In genomic region chr3:42652251-42652610, GRCh38 we compare ENCODE assay signal across 9 cellular contexts. TPM values are rescaled to one million over a fixed set of nuclear protein-coding genes. Genes with fewer than 3 reads are reported as not detected.
DNase-seq lines count a peak whose midpoint lies in the region; ATAC-seq, FAIRE-seq and TF ChIP-seq lines count a peak whose summit lies in the region.
"Had no signal": no experiment of that assay in that cellular context is flagged by ENCODE, and none has a peak within 500 bp of the region (broad histone marks: within the 10 kb centered on the region; RNA-seq: fewer than 3 reads in every experiment).

No MANE protein-coding gene starts in this region.

- no peaks in the 10 kb centered on the region for H3K27me3 ChIP-seq in right atrium auricular region
- no peaks in the 10 kb centered on the region for H3K27me3 ChIP-seq in foreskin keratinocyte
- H3K27me3 ChIP-seq in vagina = no peaks in the 10 kb centered on the region

- TF ChIP-seq POLR2A in vagina (IDR thresholded peaks at IDR 0.05) = no peak

- peak overlapping the region; percentile 95 to 99 for H3K27ac ChIP-seq in right atrium auricular region
- H3K27ac ChIP-seq in foreskin keratinocyte = no peak overlapping the region
- H3K27ac ChIP-seq in vagina = peak overlapping the region; percentile 96

- H3K4me1 ChIP-seq in right atrium auricular region (peaks cover 0 to 68% of the 10 kb centered on the region in 2 donors), foreskin keratinocyte (peaks cover 11% of the 10 kb centered on the region), vagina (peaks cover 68% of the 10 kb centered on the region)

- no peak for FAIRE-seq in RCC 7860 (lab: Jason Lieb, UNC)

- H3K4me3 ChIP-seq in right atrium auricular region = peak overlapping the region in 1 of 2 donors; percentile 89
- H3K4me3 ChIP-seq in vagina = peak overlapping the region; percentile 71 to 98

- no peaks in the 10 kb centered on the region for H3K9me3 ChIP-seq in right atrium auricular region
- H3K9me3 ChIP-seq in vagina = no peaks in the 10 kb centered on the region

- intact Hi-C loops in Right ventricle myocardium superior (cut with DNase I) (loop anchor here (5.0 kb wide), 2 partner anchors 50 to 90 kb away; partner anchors contain the start of gene NKTR), vagina (cut with DNase I) (no loop called here)

- DNase-seq in right atrium auricular region (ENCODE audit: low spot score) (no peak), Right ventricle myocardium superior (no peak), RCC 7860 (ENCODE audit: low spot score) (peak; percentile 13), foreskin keratinocyte (no peak), vagina (ENCODE audit: extremely low spot score in 2 of 2) (no peak), GM03348 (ENCODE audit: low spot score) (no peak), COLO829 (ENCODE audit: low spot score) (no peak), KBM-7 (no peak)
- DNase-seq: activated CD8-positive, alpha-beta memory T cell treated with anti-CD3 and anti-CD28 coated beads for 24 hours had no signal

- TF ChIP-seq CTCF in right atrium auricular region (IDR thresholded peaks at IDR 0.05) (no peak), foreskin keratinocyte (conservative IDR thresholded peaks at IDR 0.05) (no peak), vagina (IDR thresholded peaks at IDR 0.05) (no peak)

- no peak for ATAC-seq in Right ventricle myocardium superior (ENCODE audit: poor library complexity)
- peak; percentile 5 for ATAC-seq in foreskin keratinocyte

- in situ Hi-C loops in KBM-7 (cut with MboI; ENCODE audit: low pct_unique_long_range_greater_than_20kb, low sequenced_read_pairs) = no loop called here

- peaks cover 6% of the 10 kb centered on the region for H3K36me3 ChIP-seq in right atrium auricular region
- H3K36me3 ChIP-seq in vagina = no peaks in the 10 kb centered on the region

RNA-seq across cellular contexts. Expression of gene ZBTB47, which starts 1.3 kb away (rescaled TPM):
- total RNA-seq in right atrium auricular region = 100 to 1,000 TPM in 1 of 2 donors, 10 to 100 TPM in 1; 92.4 to 129 TPM
- total RNA-seq in Right ventricle myocardium superior = 82.3 TPM
- total RNA-seq in foreskin keratinocyte = 7.7 and 8.7 TPM in 2 replicates
- 5.3 and 6.1 TPM in 2 replicates for polyA plus RNA-seq in foreskin keratinocyte
- 47.9 TPM for total RNA-seq in vagina

RNA-seq across cellular contexts. Expression of gene KLHL40, which starts 33.1 kb away (rescaled TPM):
- total RNA-seq in right atrium auricular region (under 1 TPM; 0.15 to 0.63 TPM), Right ventricle myocardium superior (0.11 TPM), foreskin keratinocyte (not detected in 2 replicates), vagina (not detected)
- not detected in 2 replicates for polyA plus RNA-seq in foreskin keratinocyte

RNA-seq across cellular contexts. Expression of gene HHATL, which starts 50.4 kb away (rescaled TPM):
- 100 to 1,000 TPM; 444 to 908 TPM for total RNA-seq in right atrium auricular region
- 486 TPM for total RNA-seq in Right ventricle myocardium superior
- total RNA-seq in foreskin keratinocyte = not detected in 2 replicates
- polyA plus RNA-seq in foreskin keratinocyte = not detected in 2 replicates
- not detected for total RNA-seq in vagina

RNA-seq across cellular contexts. Expression of gene NKTR, which starts 51.7 kb away (rescaled TPM):
- total RNA-seq in right atrium auricular region (10 to 100 TPM; 14.1 to 20.4 TPM), Right ventricle myocardium superior (21.6 TPM), foreskin keratinocyte (24.7 and 26.9 TPM in 2 replicates), vagina (128 TPM)
- 3.3 and 3.5 TPM in 2 replicates for polyA plus RNA-seq in foreskin keratinocyte

Comparison
In these comparisons a context has a peak if more than half of its experiments do, and no peak if none do; other contexts are left out.
1. RNA of gene HHATL, which starts 50.4 kb away (total RNA-seq): 444 to 908 TPM in right atrium auricular region and 486 TPM in Right ventricle myocardium superior (single experiment); not detected in vagina (single experiment) and not detected in foreskin keratinocyte; every median in the first group is over 100 times any median in the second.